ENCODE assay signal across 9 cellular contexts in genomic region chr22:46264520-46264919, GRCh38. TPM values are rescaled to one million over a fixed set of nuclear protein-coding genes. Genes with fewer than 3 reads are reported as not detected.
"Had no signal": no experiment of that assay in that cellular context is flagged by ENCODE, and none has a peak within 500 bp of the region (broad histone marks: within the 10 kb centered on the region; RNA-seq: fewer than 3 reads in every experiment).

No MANE protein-coding gene starts in this region.

RNA-seq across cellular contexts. Expression of gene PKDREJ, which starts 1.4 kb away (rescaled TPM):
- total RNA-seq: activated CD4-positive, alpha-beta T cell treated with anti-CD3 and anti-CD28 coated beads for 36 hours; activated CD4-positive, alpha-beta T cell treated with anti-CD3 and anti-CD28 coated beads, Interleukin-2, amount 10 ng/mL, durations not matched to agents 7 days and 5 days; activated CD8-positive, alpha-beta T cell treated with anti-CD3 and anti-CD28 coated beads, Interleukin-2, amount 10 ng/mL, durations not matched to agents 7 days and 5 days; activated naive CD8-positive, alpha-beta T cell treated with anti-CD3 and anti-CD28 coated beads, Interleukin-2, amount 10 ng/mL, durations not matched to agents 7 days and 5 days; activated T-helper 2 cell treated with anti-CD3 and anti-CD28 coated beads, Interferon-gamma antibody, Interleukin-2, Interleukin-4, amounts not matched to agents 10 μg/mL and 5 μg/mL and 100 μg/mL, durations not matched to agents 14 hours and 24 hours and 36 hours; ascending aorta; NCI-H460; SJSA1 had no signal
- polyA plus RNA-seq: SK-N-SH had no signal

RNA-seq across cellular contexts. Expression of gene GTSE1, which starts 32.1 kb away (rescaled TPM):
- total RNA-seq: ascending aorta had no signal
